8 cellular contexts compared by ENCODE assay signal in the genomic region with DNA sequence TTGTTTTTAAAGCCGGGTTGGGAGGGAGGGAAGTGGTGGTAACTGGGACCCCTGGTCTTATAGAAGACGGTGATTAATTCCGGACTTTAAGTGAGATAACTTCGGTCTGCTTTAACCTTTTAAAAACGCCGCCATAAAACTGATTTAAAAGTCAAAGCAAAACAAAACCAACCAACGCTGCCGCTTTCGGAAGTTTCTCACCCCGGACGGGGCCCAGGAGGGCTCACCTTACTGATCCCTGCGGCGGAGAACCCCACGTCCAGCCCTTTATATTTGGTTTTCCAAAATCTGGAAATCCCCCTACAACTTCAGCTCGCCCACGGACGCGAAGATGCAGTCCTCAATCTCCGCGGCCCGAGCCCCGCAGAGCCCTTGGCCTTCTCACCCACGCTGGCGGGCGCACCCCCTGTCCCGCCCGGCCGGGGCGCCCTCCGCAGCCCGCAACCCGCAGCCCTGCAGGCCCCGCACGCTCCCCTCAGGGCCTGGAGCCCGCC. TPM values are rescaled to one million over a fixed set of nuclear protein-coding genes. Genes with fewer than 3 reads are reported as not detected.
A peak's percentile ranks its signal among the peaks of the same experiment; 100 is the strongest.
DNase-seq lines count a peak whose midpoint lies in the region; ATAC-seq and TF ChIP-seq lines count a peak whose summit lies in the region.

No MANE protein-coding gene starts in this region.

- intact Hi-C loops in CD14-positive monocyte (cut with micrococcal nuclease), result loop anchor here (10.0 kb wide), 3 partner anchors 100 to 560 kb away; a partner anchor contains a TSS

- no peak overlapping the region for H3K9ac ChIP-seq in parathyroid adenoma

- H3K27me3 Mint-ChIP-seq in CD14-positive monocyte (ENCODE audit: low read depth in 3 of 3), result peaks cover 0 to 4% (median 1%) of the 10 kb centered on the region in 3 donors

- H3K4me3 Mint-ChIP-seq in CD14-positive monocyte, result peak overlapping the region; percentile 92 to 96

- H3K4me1 ChIP-seq in parathyroid adenoma, result no peaks in the 10 kb centered on the region

- H3K36me3 Mint-ChIP-seq in CD14-positive monocyte, result peaks cover 8 to 13% of the 10 kb centered on the region in 2 donors

- no peaks in the 10 kb centered on the region for H3K9me3 ChIP-seq in parathyroid adenoma (ENCODE audit: control insufficient read depth, low read length)

- peak overlapping the region in 3 of 7 donors; percentile 66 to 90 (median 78) for H3K27ac Mint-ChIP-seq in CD14-positive monocyte

- H3K4me3 ChIP-seq in parathyroid adenoma (ENCODE audit: low read depth, low read length), result peak overlapping the region; percentile 62

- peaks cover 5 to 12% (median 11%) of the 10 kb centered on the region in 7 donors for H3K9me3 Mint-ChIP-seq in CD14-positive monocyte

- no peaks in the 10 kb centered on the region for H3K27me3 ChIP-seq in parathyroid adenoma (ENCODE audit: control insufficient read depth, insufficient read depth, low read length)

- no peak overlapping the region for H3K27ac ChIP-seq in parathyroid adenoma

- H3K79me2 ChIP-seq in parathyroid adenoma, result peaks cover 2% of the 10 kb centered on the region

- TF ChIP-seq CTCF in CD14-positive monocyte (IDR thresholded peaks at IDR 0.05) (no peak), parathyroid adenoma (IDR thresholded peaks at IDR 0.05) (no peak)

- DNase-seq in CD14-positive monocyte (ENCODE audit: low spot score) (no peak), fibroblast of peridontal ligament (ENCODE audit: extremely low read depth) (peak; percentile 34), COLO829 (ENCODE audit: low spot score) (no peak), GOT3 (lab: John Stamatoyannopoulos, UW) (no peak)
- peak; percentile 46 to 56 for DNase-seq in activated CD4-positive, alpha-beta T cell treated with anti-CD3 and anti-CD28 coated beads, Interleukin-2, amount 50 U/mL, for 48 hours

- no peaks in the 10 kb centered on the region for H3K36me3 ChIP-seq in parathyroid adenoma (ENCODE audit: control insufficient read depth, insufficient read depth, low read length)

- H3K4me2 ChIP-seq in parathyroid adenoma (ENCODE audit: low read length), result peak overlapping the region; percentile 69

- ATAC-seq in GM19397 (IDR thresholded peaks at IDR 0.05; ENCODE audit: unreplicated experiment), result peak; percentile 66
- ATAC-seq in HG03457 (IDR thresholded peaks at IDR 0.05; ENCODE audit: unreplicated experiment), result peak; percentile 50

- H3K4me1 Mint-ChIP-seq in CD14-positive monocyte, result peaks cover 31% of the 10 kb centered on the region

- peak overlapping the region; percentile 70 for H2AFZ ChIP-seq in parathyroid adenoma

RNA-seq across cellular contexts. Expression of a gene that starts 0.4 kb away (rescaled TPM):
- polyA plus RNA-seq in CD14-positive monocyte, result 10 to 100 TPM; 17.7 to 21.9 TPM

RNA-seq across cellular contexts. Expression of a gene that starts 29.6 kb away (rescaled TPM):
- under 1 TPM in 1 of 2 donors, not detected in 1; 0.14 TPM for polyA plus RNA-seq in CD14-positive monocyte

Comparison
In these comparisons a context has a peak if more than half of its experiments do, and no peak if none do; other contexts are left out.
1. DNase-seq: peak in activated CD4-positive, alpha-beta T cell treated with anti-CD3 and anti-CD28 coated beads, Interleukin-2, amount 50 U/mL, for 48 hours (2 of 2) and fibroblast of peridontal ligament (single experiment); none in CD14-positive monocyte (single experiment), COLO829 (single experiment) and GOT3 (single experiment).